Comparison of ENCODE assay signal across 8 cellular contexts in the genomic region with DNA sequence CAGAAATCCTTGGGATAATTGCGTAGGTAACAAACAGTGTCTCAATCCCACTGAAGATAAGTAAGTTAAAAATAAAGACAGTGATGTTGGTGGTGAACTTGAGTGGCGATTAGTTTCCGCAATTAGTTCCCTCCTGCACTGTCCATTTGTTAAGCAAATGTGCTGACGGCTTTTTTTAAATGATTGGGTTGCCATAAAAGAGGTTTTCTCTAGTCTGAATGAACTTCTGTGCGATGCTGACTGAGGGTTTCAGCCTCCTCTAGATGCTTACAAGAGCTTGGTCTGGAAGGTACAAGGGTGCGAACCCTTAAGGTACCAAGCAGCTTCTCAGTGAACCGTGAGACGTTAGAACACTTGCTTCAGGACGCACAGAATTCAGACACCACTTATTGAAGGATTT. TPM values are rescaled to one million over a fixed set of nuclear protein-coding genes. Genes with fewer than 3 reads are reported as not detected.
DNase-seq lines count a peak whose midpoint lies in the region; ATAC-seq and TF ChIP-seq lines count a peak whose summit lies in the region.

No MANE protein-coding gene starts in this region.

- peak overlapping the region; percentile 63 for H3K4me3 ChIP-seq in hepatocyte

- peak overlapping the region; percentile 69 for H3K27ac Mint-ChIP-seq in stimulated activated naive CD8-positive, alpha-beta T cell treated with anti-CD3 and anti-CD28 coated beads, Interleukin-15, Interleukin-2, amounts not matched to agents 100 ng/mL and 50 ng/mL, for 24 hours

- POLR2A ChIA-PET in RWPE1 (lab: Yijun Ruan, JAX; ENCODE audit: low non-redundant PET), result no interaction called here

- H3K36me3 ChIP-seq in hepatocyte (replicated peaks; ENCODE audit: insufficient read depth, low read depth), result no peaks in the 10 kb centered on the region

- DNase-seq in NOMO-1 (lab: John Stamatoyannopoulos, UW; ENCODE audit: unreplicated experiment in 2 of 2) (peak; percentile 8 to 29), NOMO-1 treated with dmso at 0.1 percent for 144 hours (lab: John Stamatoyannopoulos, UW; ENCODE audit: unreplicated experiment) (no peak), RWPE1 (ENCODE audit: low spot score) (no peak), hepatocyte (ENCODE audit: low spot score) (peak; percentile 15), SIG-M5 (lab: John Stamatoyannopoulos, UW) (no peak), NCI-H510A treated with DMSO at 0.1 percent for 48 hours (lab: John Stamatoyannopoulos, UW) (no peak)

- H3K9me3 Mint-ChIP-seq in stimulated activated naive CD8-positive, alpha-beta T cell treated with anti-CD3 and anti-CD28 coated beads, Interleukin-15, Interleukin-2, amounts not matched to agents 100 ng/mL and 50 ng/mL, for 24 hours, result no peaks in the 10 kb centered on the region

- 18% methylated on average over 9 of the region's 9 CpGs for WGBS in hepatocyte (ENCODE audit: low lambda C conversion rate, missing lambda C conversion rate)

- no peak for ATAC-seq in GM19023 (IDR thresholded peaks at IDR 0.05; ENCODE audit: unreplicated experiment)

- peaks cover 8% of the 10 kb centered on the region for H3K36me3 Mint-ChIP-seq in stimulated activated naive CD8-positive, alpha-beta T cell treated with anti-CD3 and anti-CD28 coated beads, Interleukin-15, Interleukin-2, amounts not matched to agents 100 ng/mL and 50 ng/mL, for 24 hours (ENCODE audit: low read depth)

- peaks cover 79% of the 10 kb centered on the region for H3K4me1 Mint-ChIP-seq in stimulated activated naive CD8-positive, alpha-beta T cell treated with anti-CD3 and anti-CD28 coated beads, Interleukin-15, Interleukin-2, amounts not matched to agents 100 ng/mL and 50 ng/mL, for 24 hours (ENCODE audit: low read depth)

- H3K27me3 Mint-ChIP-seq in stimulated activated naive CD8-positive, alpha-beta T cell treated with anti-CD3 and anti-CD28 coated beads, Interleukin-15, Interleukin-2, amounts not matched to agents 100 ng/mL and 50 ng/mL, for 24 hours, result no peaks in the 10 kb centered on the region

- peak overlapping the region; percentile 89 for H3K4me3 Mint-ChIP-seq in stimulated activated naive CD8-positive, alpha-beta T cell treated with anti-CD3 and anti-CD28 coated beads, Interleukin-15, Interleukin-2, amounts not matched to agents 100 ng/mL and 50 ng/mL, for 24 hours

- no peaks in the 10 kb centered on the region for H3K27me3 ChIP-seq in hepatocyte

- peak overlapping the region; percentile 70 for H2AFZ ChIP-seq in hepatocyte

- H4K20me1 ChIP-seq in hepatocyte (ENCODE audit: insufficient read depth, poor library complexity, severe bottlenecking), result no peaks in the 10 kb centered on the region

- H3K27ac ChIP-seq in RWPE1 (peak overlapping the region; percentile 89), hepatocyte (peak overlapping the region; percentile 82)

- no peaks in the 10 kb centered on the region for H3K9me3 ChIP-seq in hepatocyte (ENCODE audit: low read depth)

- H3K4me2 ChIP-seq in hepatocyte, result peak overlapping the region; percentile 77

- H3K9me2 ChIP-seq in hepatocyte (replicated peaks; ENCODE audit: insufficient read depth), result no peaks in the 10 kb centered on the region

- peaks cover 5% of the 10 kb centered on the region for H3K4me1 ChIP-seq in hepatocyte (ENCODE audit: insufficient read depth)

- H3K79me2 ChIP-seq in hepatocyte, result peaks cover 32% of the 10 kb centered on the region

- TF ChIP-seq CTCF in RWPE1 (conservative IDR thresholded peaks at IDR 0.05; ENCODE audit: low read depth) (no peak), hepatocyte (IDR thresholded peaks at IDR 0.05; ENCODE audit: poor library complexity) (no peak)

- CTCF ChIA-PET in RWPE1 (lab: Yijun Ruan, JAX), result interaction anchor here (0.6 to 1.2 kb wide), 2 partner anchors 68 to 244 kb away, joined by 3 read pairs; no protein-coding TSS in a partner anchor

RNA-seq across cellular contexts. Expression of a gene that starts 0.7 kb away (rescaled TPM):
- 23.3 and 24.6 TPM in 2 replicates for total RNA-seq in hepatocyte
- polyA plus RNA-seq in hepatocyte, result 8.1 TPM in 2 replicates

Comparison
In these comparisons a context has a peak if more than half of its experiments do, and no peak if none do; other contexts are left out.
1. DNase-seq: peak in NOMO-1 (2 of 2) and hepatocyte (single experiment); none in NOMO-1 treated with dmso at 0.1 percent for 144 hours (single experiment), RWPE1 (single experiment), SIG-M5 (single experiment) and NCI-H510A treated with DMSO at 0.1 percent for 48 hours (single experiment).